Comparison of ENCODE assay signal across 8 cellular contexts in the genomic region with DNA sequence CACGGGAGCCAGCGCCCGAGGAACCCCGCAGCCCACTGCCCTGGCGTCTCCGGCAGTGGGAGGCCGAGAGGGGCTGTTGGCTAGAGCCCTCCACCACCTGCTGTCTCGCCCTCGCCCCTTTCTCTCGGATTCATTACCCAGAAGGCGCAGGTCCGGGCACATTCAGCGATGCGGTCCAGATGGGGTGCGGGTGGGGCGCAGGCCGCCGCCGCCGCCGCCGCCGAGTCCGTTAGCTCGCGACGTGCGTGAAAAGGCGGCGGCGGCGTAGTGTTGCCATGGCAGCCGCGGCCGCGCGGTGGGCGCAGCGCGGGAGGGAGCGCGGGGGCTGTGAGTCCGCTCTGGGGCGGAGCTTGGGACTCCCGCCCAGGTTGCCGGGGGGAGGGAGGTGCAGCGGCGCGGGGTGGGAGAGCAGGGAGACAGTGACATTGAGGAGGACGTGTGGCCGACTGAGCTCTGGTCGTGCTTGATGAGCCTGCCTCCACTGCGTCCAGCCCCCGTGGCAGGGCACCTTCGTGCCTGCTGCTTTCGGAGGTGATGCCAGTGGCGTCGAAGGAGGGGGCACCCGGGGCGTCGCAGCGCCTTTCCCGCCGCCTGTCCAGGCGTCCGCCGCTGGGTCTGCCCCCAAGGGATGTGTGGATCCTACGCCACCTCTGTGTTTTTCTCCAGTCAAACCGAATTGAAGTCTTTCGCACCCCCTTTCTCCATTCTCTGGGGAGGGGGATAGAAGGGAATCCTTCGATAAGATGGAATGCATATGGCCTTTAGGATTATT. TPM values are rescaled to one million over a fixed set of nuclear protein-coding genes. Genes with fewer than 3 reads are reported as not detected.
DNase-seq lines count a peak whose midpoint lies in the region; ATAC-seq and TF ChIP-seq lines count a peak whose summit lies in the region.

TSS of gene KATNAL1 (minus strand) at position 358 of the 772 bp plus-strand sequence. CDS start 23,774 bp downstream, outside the sequence.

- H3K4me3 ChIP-seq in skin epidermis = peak within 1 kb of the TSS; percentile 84 to 100 (median 99)

- H3K4me3 Mint-ChIP-seq in MCF 10A (ENCODE audit: unreplicated experiment) = peak within 1 kb of the TSS; percentile 78

- POLR2A ChIA-PET in MCF 10A (lab: Yijun Ruan, JAX) = interaction anchor here (0.8 to 5.9 kb wide), 18 partner anchors 9 to 436 kb away, joined by 3 to 42 read pairs (median 4); partner anchors contain the start of genes UBE2L5 and USPL1

- CTCF ChIA-PET in MCF 10A (lab: Yijun Ruan, JAX) = interaction anchor here (0.8 to 1.9 kb wide), 5 partner anchors 39 to 818 kb away, joined by 3 to 5 read pairs (median 3); partner anchors contain the start of gene UBE2L5

- H3K27ac Mint-ChIP-seq in MCF 10A (ENCODE audit: low read depth, unreplicated experiment) = no peak within 1 kb of the TSS

- peak; percentile 1 for DNase-seq in NCI-H2029 treated with DMSO at 0.1 percent for 48 hours (lab: John Stamatoyannopoulos, UW)
- DNase-seq in UCSD-AML1 (lab: John Stamatoyannopoulos, UW; ENCODE audit: unreplicated experiment) = peak; percentile 76
- peak; percentile 57 for DNase-seq in MCF 10A (ENCODE audit: unreplicated experiment)
- DNase-seq in iPS-NIHi11 (ENCODE audit: low spot score) = peak; percentile 82

- TF ChIP-seq CTCF in 22Rv1 (IDR thresholded peaks at IDR 0.05) = no peak
- TF ChIP-seq CTCF in MCF 10A (IDR thresholded peaks at IDR 0.05; ENCODE audit: unreplicated experiment) = no peak

- H3K9me3 Mint-ChIP-seq in MCF 10A (ENCODE audit: unreplicated experiment) = no peaks in the 10 kb centered on the region

- BruUV-seq in MCF 10A (replicated peaks; lab: Mats Ljungman, UMichigan) = no TSS peak

- ATAC-seq in GM18505 (IDR thresholded peaks at IDR 0.05; ENCODE audit: unreplicated experiment) (peak; percentile 61), HG02970 (IDR thresholded peaks at IDR 0.05; ENCODE audit: low FRiP score, unreplicated experiment) (peak; percentile 54)

- no peak for TF ChIP-seq POLR2A in GM18505 (IDR thresholded peaks at IDR 0.05; ENCODE audit: borderline replicate concordance, extremely low read depth, insufficient read depth, insufficient read length)

- no peaks in the 10 kb centered on the region for H3K27me3 Mint-ChIP-seq in MCF 10A (ENCODE audit: insufficient read depth, unreplicated experiment)

- H3K27ac ChIP-seq in 22Rv1 (peak within 1 kb of the TSS; percentile 56), skin epidermis (peak within 1 kb of the TSS in 20 of 21 experiments; percentile 78 to 96 (median 89))

- no peaks in the 10 kb centered on the region for H3K36me3 Mint-ChIP-seq in MCF 10A (ENCODE audit: insufficient read depth, unreplicated experiment)

- intact Hi-C loops in MCF 10A (cut with micrococcal nuclease) = loop anchor here (10.0 kb wide), 1 partner anchor 117 kb away; the partner anchor contains the start of gene UBE2L5

- peaks cover 37% of the 10 kb centered on the region for H3K4me1 Mint-ChIP-seq in MCF 10A (ENCODE audit: insufficient read depth, unreplicated experiment)

RNA-seq across cellular contexts. Expression of gene KATNAL1, which starts in this region (rescaled TPM):
- total RNA-seq in MCF 10A (2022) = 6.1 and 10.7 TPM in 2 replicates

Comparison
In these comparisons a context has a peak if more than half of its experiments do, and no peak if none do; other contexts are left out.
1. Peak in every context shown above with its lines: DNase-seq, ATAC-seq, H3K4me3 ChIP-seq and H3K27ac ChIP-seq.
2. DNase-seq: peak in every context shown above with its lines; median percentile 82 in iPS-NIHi11; 76 in UCSD-AML1; 57 in MCF 10A; 1 in NCI-H2029 treated with DMSO at 0.1 percent for 48 hours.